Comparison of ENCODE assay signal across 23 cellular contexts in genomic region chr3:45957606-45958005, GRCh38. TPM values are rescaled to one million over a fixed set of nuclear protein-coding genes. Genes with fewer than 3 reads are reported as not detected.
A peak's percentile ranks its signal among the peaks of the same experiment; 100 is the strongest.
DNase-seq lines count a peak whose midpoint lies in the region; FAIRE-seq and TF ChIP-seq lines count a peak whose summit lies in the region.
"Had no signal": no experiment of that assay in that cellular context is flagged by ENCODE, and none has a peak within 500 bp of the region (broad histone marks: within the 10 kb centered on the region; RNA-seq: fewer than 3 reads in every experiment).

No MANE protein-coding gene starts in this region.

- peaks cover 87 to 100% (median 99%) of the 10 kb centered on the region in 4 donors for H3K36me3 ChIP-seq in stomach

- peaks cover 86% of the 10 kb centered on the region for H3K36me3 Mint-ChIP-seq in T-helper 2 cell treated with Interferon-gamma antibody and Interleukin-4, amounts not matched to agents 5 μg/mL and 100 μg/mL, for 36 hours (ENCODE audit: low read depth)
- peaks cover 69% of the 10 kb centered on the region for H3K36me3 Mint-ChIP-seq in mesothelial cell of epicardium
- H3K36me3 Mint-ChIP-seq in activated naive CD8-positive, alpha-beta T cell treated with anti-CD3 and anti-CD28 coated beads for 36 hours = peaks cover 73% of the 10 kb centered on the region

- peak overlapping the region; percentile 13 for H3K27ac Mint-ChIP-seq in T-helper 2 cell treated with Interferon-gamma antibody and Interleukin-4, amounts not matched to agents 5 μg/mL and 100 μg/mL, for 36 hours
- H3K27ac Mint-ChIP-seq in mesothelial cell of epicardium = no peak overlapping the region
- H3K27ac Mint-ChIP-seq in activated naive CD8-positive, alpha-beta T cell treated with anti-CD3 and anti-CD28 coated beads for 36 hours = no peak overlapping the region

- TF ChIP-seq CTCF in stomach (IDR thresholded peaks at IDR 0.05) (no peak), mesothelial cell of epicardium (IDR thresholded peaks at IDR 0.05; ENCODE audit: unreplicated experiment) (no peak), D721Med (IDR thresholded peaks at IDR 0.05; ENCODE audit: insufficient read depth, missing control alignments) (no peak)

- H3K4me3 ChIP-seq in stomach = no peak overlapping the region
- H3K4me3 ChIP-seq: PC-9, SK-N-MC had no signal

- FAIRE-seq in D721Med (lab: Jason Lieb, UNC) = no peak
- FAIRE-seq: endothelial cell of umbilical vein, HepG2, kidney had no signal

- WGBS in stomach, 5 donors = 64 to 81% (median 70%) methylated on average over 5 of the region's 5 CpGs

- peaks cover 4% of the 10 kb centered on the region for H3K9me3 Mint-ChIP-seq in T-helper 2 cell treated with Interferon-gamma antibody and Interleukin-4, amounts not matched to agents 5 μg/mL and 100 μg/mL, for 36 hours
- peaks cover 3% of the 10 kb centered on the region for H3K9me3 Mint-ChIP-seq in mesothelial cell of epicardium
- no peaks in the 10 kb centered on the region for H3K9me3 Mint-ChIP-seq in activated naive CD8-positive, alpha-beta T cell treated with anti-CD3 and anti-CD28 coated beads for 36 hours

- H3K27me3 ChIP-seq in stomach = no peaks in the 10 kb centered on the region

- intact Hi-C loops in stomach (cut with DNase I; ENCODE audit: low total_unique reads) = no loop called here

- H3K27me3 Mint-ChIP-seq in T-helper 2 cell treated with Interferon-gamma antibody and Interleukin-4, amounts not matched to agents 5 μg/mL and 100 μg/mL, for 36 hours (ENCODE audit: low read depth) = no peaks in the 10 kb centered on the region
- no peaks in the 10 kb centered on the region for H3K27me3 Mint-ChIP-seq in mesothelial cell of epicardium (ENCODE audit: low read depth)
- H3K27me3 Mint-ChIP-seq in activated naive CD8-positive, alpha-beta T cell treated with anti-CD3 and anti-CD28 coated beads for 36 hours = no peaks in the 10 kb centered on the region

- H3K4me1 ChIP-seq in stomach = no peaks in the 10 kb centered on the region

- no peak overlapping the region for H3K4me3 Mint-ChIP-seq in T-helper 2 cell treated with Interferon-gamma antibody and Interleukin-4, amounts not matched to agents 5 μg/mL and 100 μg/mL, for 36 hours
- no peak overlapping the region for H3K4me3 Mint-ChIP-seq in mesothelial cell of epicardium
- no peak overlapping the region for H3K4me3 Mint-ChIP-seq in activated naive CD8-positive, alpha-beta T cell treated with anti-CD3 and anti-CD28 coated beads for 36 hours

- TF ChIP-seq EP300 in stomach (IDR thresholded peaks at IDR 0.05) = no peak

- no peak for TF ChIP-seq POLR2A in stomach (IDR thresholded peaks at IDR 0.05)

- no peak for DNase-seq in T-helper 2 cell treated with Interferon-gamma antibody and Interleukin-4, amounts not matched to agents 5 μg/mL and 100 μg/mL, for 36 hours (ENCODE audit: low spot score)
- no peak for DNase-seq in T-helper 2 cell
- DNase-seq in amygdala (lab: John Stamatoyannopoulos, UW) = peak in 40 of 56 donors; percentile 3 to 84 (median 36)
- peak; percentile 60 for DNase-seq in inferior parietal cortex (ENCODE audit: extremely low spot score)
- DNase-seq in stomach = no peak
- DNase-seq in mesothelial cell of epicardium (ENCODE audit: low spot score in 2 of 2, unreplicated experiment in 2 of 2) = no peak
- no peak for DNase-seq in D721Med (ENCODE audit: insufficient read length, low spot score)
- no peak for DNase-seq in activated naive CD8-positive, alpha-beta T cell treated with anti-CD3 and anti-CD28 coated beads for 36 hours
- DNase-seq: activated CD4-positive, alpha-beta T cell treated with anti-CD3 and anti-CD28 coated beads, Interleukin-2, amount 50 U/mL, for 4 hours; kidney; NCI-H1930; NCI-H69; PC-9; stimulated activated naive CD4-positive, alpha-beta T cell treated with Interleukin-2 at 50 U/mL for 16 hours had no signal

- no peaks in the 10 kb centered on the region for H3K9me3 ChIP-seq in stomach

- peak overlapping the region in 3 of 5 donors; percentile 24 to 53 (median 52) for H3K27ac ChIP-seq in stomach
- H3K27ac ChIP-seq: C4-2B, PC-9, SK-N-MC had no signal

- peaks cover 12% of the 10 kb centered on the region for H3K4me1 Mint-ChIP-seq in T-helper 2 cell treated with Interferon-gamma antibody and Interleukin-4, amounts not matched to agents 5 μg/mL and 100 μg/mL, for 36 hours (ENCODE audit: low read depth)
- no peaks in the 10 kb centered on the region for H3K4me1 Mint-ChIP-seq in mesothelial cell of epicardium
- H3K4me1 Mint-ChIP-seq in activated naive CD8-positive, alpha-beta T cell treated with anti-CD3 and anti-CD28 coated beads for 36 hours = peaks cover 35% of the 10 kb centered on the region

RNA-seq across cellular contexts. Expression of gene CXCR6, which starts 14.3 kb away (rescaled TPM):
- total RNA-seq in stomach (10 to 100 TPM in 1 of 5 donors, 1 to 10 TPM in 1, not detected in 3; 1.1 to 14.8 TPM), mesothelial cell of epicardium (not detected in 3 replicates)
- polyA plus RNA-seq in stomach = 1 to 10 TPM in 1 of 3 donors, under 1 TPM in 2; 0.31 to 3.2 (median 0.70) TPM
- under 1 TPM; 0.49 to 0.58 TPM for total RNA-seq in activated naive CD8-positive, alpha-beta T cell treated with anti-CD3 and anti-CD28 coated beads for 36 hours
- total RNA-seq: A172, Daoy, endothelial cell of umbilical vein, glomerular endothelial cell, HepG2, M059J, osteocyte had no signal
- polyA plus RNA-seq: endothelial cell of umbilical vein, HepG2 had no signal

RNA-seq across cellular contexts. Expression of gene FYCO1, which starts 38.0 kb away (rescaled TPM):
- total RNA-seq in stomach = 10 to 100 TPM; 18.0 to 97.4 (median 39.3) TPM
- polyA plus RNA-seq in stomach = 10 to 100 TPM; 10.7 to 11.8 (median 11.3) TPM
- total RNA-seq in mesothelial cell of epicardium = 23.1 to 24.3 TPM (median 24.1 TPM) in 3 replicates
- total RNA-seq in activated naive CD8-positive, alpha-beta T cell treated with anti-CD3 and anti-CD28 coated beads for 36 hours = 10 to 100 TPM in 1 of 2 experiments, 1 to 10 TPM in 1; 9.4 to 10.2 TPM

Comparison
In these comparisons a context has a peak if more than half of its experiments do, and no peak if none do; other contexts are left out.
1. DNase-seq: peak in amygdala (40 of 56) and inferior parietal cortex (single experiment); none in T-helper 2 cell treated with Interferon-gamma antibody and Interleukin-4, amounts not matched to agents 5 μg/mL and 100 μg/mL, for 36 hours (single experiment), T-helper 2 cell (0 of 5), stomach (single experiment), mesothelial cell of epicardium (0 of 2), D721Med (single experiment) and activated naive CD8-positive, alpha-beta T cell treated with anti-CD3 and anti-CD28 coated beads for 36 hours (single experiment).